Comparison of ENCODE assay signal across 21 cellular contexts in the genomic region with DNA sequence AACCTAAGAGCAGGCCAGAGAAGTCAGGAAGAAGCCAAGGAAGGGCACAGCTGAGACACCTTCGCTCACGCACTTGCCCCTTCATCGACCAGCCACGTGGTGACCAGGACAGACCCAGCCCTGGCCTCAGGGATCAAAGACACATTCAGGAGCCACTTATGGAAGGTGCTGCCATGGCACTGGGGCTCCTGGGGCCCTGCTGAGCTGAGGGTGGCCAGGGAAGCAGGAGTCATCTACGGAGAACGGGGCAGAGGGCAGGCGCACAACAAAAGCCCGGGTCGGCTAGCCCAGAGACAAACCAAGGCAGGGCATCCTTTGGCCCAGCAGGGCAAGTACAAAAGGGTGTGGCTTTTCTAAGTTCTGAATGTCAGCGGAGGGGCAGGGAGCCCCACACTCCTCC. TPM values are rescaled to one million over a fixed set of nuclear protein-coding genes. Genes with fewer than 3 reads are reported as not detected.
A peak's percentile ranks its signal among the peaks of the same experiment; 100 is the strongest.
DNase-seq lines count a peak whose midpoint lies in the region; ATAC-seq and TF ChIP-seq lines count a peak whose summit lies in the region.
"Had no signal": no experiment of that assay in that cellular context is flagged by ENCODE, and none has a peak within 500 bp of the region (broad histone marks: within the 10 kb centered on the region; RNA-seq: fewer than 3 reads in every experiment).

No MANE protein-coding gene starts in this region.

- POLR2A ChIA-PET in activated CD8-positive, alpha-beta T cell treated with anti-CD3 and anti-CD28 coated beads, Interleukin-2, amount 10 ng/mL, durations not matched to agents 7 days and 5 days (lab: Charles Lee): no interaction called here

- peaks cover 27% of the 10 kb centered on the region for H3K4me1 Mint-ChIP-seq in GM23338
- peaks cover 14% of the 10 kb centered on the region for H3K4me1 Mint-ChIP-seq in progenitor cell of endocrine pancreas (ENCODE audit: low read depth)
- peaks cover 2% of the 10 kb centered on the region for H3K4me1 Mint-ChIP-seq in activated CD8-positive, alpha-beta T cell treated with anti-CD3 and anti-CD28 coated beads, Interleukin-2, amount 10 ng/mL, durations not matched to agents 7 days and 5 days (ENCODE audit: low read depth)

- peaks cover 3% of the 10 kb centered on the region; the same call in 1 of the 2 replicates for H4K20me1 ChIP-seq in GM23338 (replicated peaks; ENCODE audit: insufficient read depth)

- no peak overlapping the region for H2AFZ ChIP-seq in GM23338

- no peak for ATAC-seq in GM23338
- no peak for ATAC-seq in activated CD8-positive, alpha-beta T cell treated with anti-CD3 and anti-CD28 coated beads, Interleukin-2, amount 10 ng/mL, durations not matched to agents 7 days and 5 days
- ATAC-seq: activated T-cell treated with anti-CD3 and anti-CD28 coated beads, Interleukin-2, amount 50 U/mL, for 72 hours; heart left ventricle; HepG2; sciatic nerve; stimulated activated effector memory CD8-positive, alpha-beta T cell treated with anti-CD3 and anti-CD28 coated beads, Interleukin-12 subunit alpha, Interleukin-12 subunit beta, amount 100 ng/mL, for 72 hours had no signal

- H3K9ac ChIP-seq in iPS-20b (ENCODE audit: low read depth, low read length): peak overlapping the region; percentile 77; the same call in 1 of the 2 replicates

- TF ChIP-seq CTCF in GM23338 (conservative IDR thresholded peaks at IDR 0.05; ENCODE audit: low read depth in 2 of 2): no peak
- TF ChIP-seq CTCF in Peyer's patch (IDR thresholded peaks at IDR 0.05): peak in 1 of 6 experiments; percentile 1
- TF ChIP-seq CTCF in progenitor cell of endocrine pancreas (IDR thresholded peaks at IDR 0.05; ENCODE audit: unreplicated experiment): no peak

- H3K9me2 ChIP-seq in GM23338 (ENCODE audit: insufficient read depth): no peaks in the 10 kb centered on the region

- no peak for DNase-seq in GM23338 (ENCODE audit: low spot score)
- DNase-seq in Peyer's patch: peak in 2 of 3 donors; percentile 56 to 59
- no peak for DNase-seq in progenitor cell of endocrine pancreas (ENCODE audit: low spot score, unreplicated experiment)
- no peak for DNase-seq in stimulated activated naive CD4-positive, alpha-beta T cell (lab: John Stamatoyannopoulos, UW)
- DNase-seq in activated CD8-positive, alpha-beta T cell treated with anti-CD3 and anti-CD28 coated beads, Interleukin-2, amount 10 ng/mL, durations not matched to agents 7 days and 5 days: no peak
- DNase-seq in D341Med (ENCODE audit: low spot score): no peak
- no peak for DNase-seq in CD1c-positive myeloid dendritic cell (ENCODE audit: extremely low spot score)
- DNase-seq: activated CD4-positive, CD25-positive, alpha-beta regulatory T cell treated with anti-CD3 and anti-CD28 coated beads, Interleukin-2, amount 50 U/mL, for 72 hours; activated T-cell treated with anti-CD3 and anti-CD28 coated beads, Interleukin-2, amount 50 U/mL, for 72 hours; CD4-positive, alpha-beta memory T cell; DND-41; NCI-H1092 treated with DMSO at 0.1 percent for 48 hours had no signal

- H3K27ac Mint-ChIP-seq in GM23338 (peak overlapping the region; percentile 99), progenitor cell of endocrine pancreas (peak overlapping the region; percentile 98)
- no peak overlapping the region for H3K27ac Mint-ChIP-seq in activated CD8-positive, alpha-beta T cell treated with anti-CD3 and anti-CD28 coated beads, Interleukin-2, amount 10 ng/mL, durations not matched to agents 7 days and 5 days
- H3K27ac Mint-ChIP-seq: activated naive CD8-positive, alpha-beta T cell; activated T-cell treated with anti-CD3 and anti-CD28 coated beads, Interleukin-2, amount 50 U/mL, for 72 hours; stimulated activated effector memory CD8-positive, alpha-beta T cell treated with anti-CD3 and anti-CD28 coated beads, Interleukin-12 subunit alpha, Interleukin-12 subunit beta, amount 100 ng/mL, for 72 hours had no signal

- H3K4me3 ChIP-seq in GM23338: peak overlapping the region; percentile 61; the same call in 1 of the 2 replicates
- H3K4me3 ChIP-seq in Peyer's patch: peak overlapping the region in 2 of 4 donors; percentile 58 to 85
- H3K4me3 ChIP-seq in iPS-20b (ENCODE audit: low read length): no peak overlapping the region
- H3K4me3 ChIP-seq: heart left ventricle, tibial nerve had no signal

- H3K27me3 Mint-ChIP-seq in GM23338 (ENCODE audit: insufficient read depth, low read depth, poor library complexity) (peaks cover 23% of the 10 kb centered on the region), progenitor cell of endocrine pancreas (peaks cover 15% of the 10 kb centered on the region)
- peaks cover 22% of the 10 kb centered on the region for H3K27me3 Mint-ChIP-seq in activated CD8-positive, alpha-beta T cell treated with anti-CD3 and anti-CD28 coated beads, Interleukin-2, amount 10 ng/mL, durations not matched to agents 7 days and 5 days (ENCODE audit: low read depth)

- H3K9me3 Mint-ChIP-seq in GM23338 (peaks cover 22% of the 10 kb centered on the region), progenitor cell of endocrine pancreas (ENCODE audit: low read depth) (no peaks in the 10 kb centered on the region)
- no peaks in the 10 kb centered on the region for H3K9me3 Mint-ChIP-seq in activated CD8-positive, alpha-beta T cell treated with anti-CD3 and anti-CD28 coated beads, Interleukin-2, amount 10 ng/mL, durations not matched to agents 7 days and 5 days (ENCODE audit: insufficient read depth)
- H3K9me3 Mint-ChIP-seq: activated T-cell treated with anti-CD3 and anti-CD28 coated beads, Interleukin-2, amount 50 U/mL, for 72 hours; stimulated activated effector memory CD8-positive, alpha-beta T cell treated with anti-CD3 and anti-CD28 coated beads, Interleukin-12 subunit alpha, Interleukin-12 subunit beta, amount 100 ng/mL, for 72 hours had no signal

- H3K27ac ChIP-seq in GM23338 (ENCODE audit: low read depth) (peak overlapping the region; percentile 97), Peyer's patch (peak overlapping the region in 3 of 4 donors; percentile 86 to 98 (median 94)), iPS-20b (ENCODE audit: low read length) (peak overlapping the region; percentile 61)
- H3K27ac ChIP-seq: heart left ventricle had no signal

- H3K4me3 Mint-ChIP-seq in GM23338: peak overlapping the region; percentile 69; the same call in 1 of the 3 replicates
- H3K4me3 Mint-ChIP-seq in progenitor cell of endocrine pancreas (ENCODE audit: low read depth): no peak overlapping the region
- no peak overlapping the region for H3K4me3 Mint-ChIP-seq in activated CD8-positive, alpha-beta T cell treated with anti-CD3 and anti-CD28 coated beads, Interleukin-2, amount 10 ng/mL, durations not matched to agents 7 days and 5 days
- H3K4me3 Mint-ChIP-seq: activated naive CD8-positive, alpha-beta T cell; stimulated activated effector memory CD8-positive, alpha-beta T cell treated with anti-CD3 and anti-CD28 coated beads, Interleukin-12 subunit alpha, Interleukin-12 subunit beta, amount 100 ng/mL, for 72 hours had no signal

- peak overlapping the region; percentile 64 for H3K4me2 ChIP-seq in GM23338

- H3K36me3 Mint-ChIP-seq in GM23338 (ENCODE audit: low read depth) (peaks cover 46% of the 10 kb centered on the region), progenitor cell of endocrine pancreas (ENCODE audit: insufficient read depth) (peaks cover 4% of the 10 kb centered on the region)
- H3K36me3 Mint-ChIP-seq in activated CD8-positive, alpha-beta T cell treated with anti-CD3 and anti-CD28 coated beads, Interleukin-2, amount 10 ng/mL, durations not matched to agents 7 days and 5 days (ENCODE audit: low read depth): no peaks in the 10 kb centered on the region
- H3K36me3 Mint-ChIP-seq: activated naive CD8-positive, alpha-beta T cell; CD4-positive, alpha-beta memory T cell; stimulated activated effector memory CD8-positive, alpha-beta T cell treated with anti-CD3 and anti-CD28 coated beads, Interleukin-12 subunit alpha, Interleukin-12 subunit beta, amount 100 ng/mL, for 72 hours had no signal

- H3K4me1 ChIP-seq in GM23338 (ENCODE audit: insufficient read depth): peaks cover 18% of the 10 kb centered on the region
- H3K4me1 ChIP-seq in Peyer's patch: peaks cover 0 to 29% (median 6%) of the 10 kb centered on the region in 4 donors
- H3K4me1 ChIP-seq in iPS-20b (ENCODE audit: insufficient read depth, low read length): peaks cover 11% of the 10 kb centered on the region; the same call in 1 of the 2 replicates

- H3K36me3 ChIP-seq in GM23338 (ENCODE audit: insufficient read depth) (peaks cover 9% of the 10 kb centered on the region; the same call in 1 of the 2 replicates), Peyer's patch (peaks cover 0 to 5% (median 0%) of the 10 kb centered on the region in 3 donors), iPS-20b (ENCODE audit: insufficient read depth, low read depth, low read length) (peaks cover 16% of the 10 kb centered on the region; the same call in 1 of the 2 replicates)
- H3K36me3 ChIP-seq: heart left ventricle, tibial nerve had no signal

- CTCF ChIA-PET in activated CD8-positive, alpha-beta T cell treated with anti-CD3 and anti-CD28 coated beads, Interleukin-2, amount 10 ng/mL, durations not matched to agents 7 days and 5 days (lab: Charles Lee): no interaction called here

- peaks cover 21% of the 10 kb centered on the region for H3K79me2 ChIP-seq in GM23338 (replicated peaks; ENCODE audit: insufficient read depth)

- peaks cover 10% of the 10 kb centered on the region for H3F3A ChIP-seq in GM23338 (replicated peaks; ENCODE audit: low read depth)

- H3K27me3 ChIP-seq in GM23338 (ENCODE audit: insufficient read depth) (peaks cover 3% of the 10 kb centered on the region), Peyer's patch (peaks cover 0 to 7% of the 10 kb centered on the region in 2 donors), iPS-20b (ENCODE audit: insufficient read depth, low read length) (peaks cover 29% of the 10 kb centered on the region)

- no peak for TF ChIP-seq POLR2A in Peyer's patch (IDR thresholded peaks at IDR 0.05)

- H3K9me3 ChIP-seq in Peyer's patch (no peaks in the 10 kb centered on the region), iPS-20b (ENCODE audit: insufficient read depth, low read depth, low read length) (no peaks in the 10 kb centered on the region)
- H3K9me3 ChIP-seq: heart left ventricle, tibial nerve had no signal

RNA-seq across cellular contexts. Expression of gene PLPP2, which starts 2.3 kb away (rescaled TPM):
- 75.8 and 82.6 TPM in 2 replicates for total RNA-seq in GM23338 (2014; rRNA removed; shearing (Covaris generic))
- 52.9 and 58.3 TPM in 2 replicates for polyA plus RNA-seq in GM23338 (2016; fragmentation: Nextera tagmentation; extraction: Ambion mirVana)
- total RNA-seq in Peyer's patch (100 to 1,000 TPM in 3 of 4 donors, 10 to 100 TPM in 1; 42.1 to 260 (median 188) TPM), progenitor cell of endocrine pancreas (46.3 and 52.7 TPM in 2 replicates)
- not detected for total RNA-seq in activated CD8-positive, alpha-beta T cell treated with anti-CD3 and anti-CD28 coated beads, Interleukin-2, amount 10 ng/mL, durations not matched to agents 7 days and 5 days
- total RNA-seq: activated CD8-positive, alpha-beta memory T cell treated with anti-CD3 and anti-CD28 coated beads for 36 hours; HepG2; myocyte had no signal
- polyA plus RNA-seq: HepG2 had no signal

RNA-seq across cellular contexts. Expression of gene MIER2, which starts 55.7 kb away (rescaled TPM):
- 37.9 and 41.3 TPM in 2 replicates for total RNA-seq in GM23338 (2014; rRNA removed; shearing (Covaris generic))
- 30.2 and 34.0 TPM in 2 replicates for polyA plus RNA-seq in GM23338 (2016; fragmentation: Nextera tagmentation; extraction: Ambion mirVana)
- total RNA-seq in Peyer's patch (10 to 100 TPM in 3 of 4 donors, 1 to 10 TPM in 1; 6.0 to 27.3 (median 20.9) TPM), progenitor cell of endocrine pancreas (42.6 and 46.7 TPM in 2 replicates)
- 10 to 100 TPM; 21.6 to 23.1 TPM for total RNA-seq in activated CD8-positive, alpha-beta T cell treated with anti-CD3 and anti-CD28 coated beads, Interleukin-2, amount 10 ng/mL, durations not matched to agents 7 days and 5 days

Comparison
In these comparisons a context has a peak if more than half of its experiments do, and no peak if none do; other contexts are left out.
1. DNase-seq: peak in Peyer's patch (2 of 3); none in GM23338 (single experiment), progenitor cell of endocrine pancreas (single experiment), stimulated activated naive CD4-positive, alpha-beta T cell (0 of 6), activated CD8-positive, alpha-beta T cell treated with anti-CD3 and anti-CD28 coated beads, Interleukin-2, amount 10 ng/mL, durations not matched to agents 7 days and 5 days (single experiment), D341Med (single experiment) and CD1c-positive myeloid dendritic cell (single experiment).
2. RNA of gene PLPP2, which starts 2.3 kb away (total RNA-seq): 42.1 to 260 TPM in Peyer's patch, 75.8 to 82.6 TPM in GM23338 and 46.3 to 52.7 TPM in progenitor cell of endocrine pancreas; not detected in activated CD8-positive, alpha-beta T cell treated with anti-CD3 and anti-CD28 coated beads, Interleukin-2, amount 10 ng/mL, durations not matched to agents 7 days and 5 days; every median in the first group is over 10 times any median in the second.
3. Peak in every context shown above with its lines, with median percentiles within 50 percentile points of each other: H3K27ac ChIP-seq.